21 cellular contexts compared by ENCODE assay signal in genomic region chr13:33725340-33725739, GRCh38.
"Had no signal": no experiment of that assay in that cellular context is flagged by ENCODE, and none has a peak within 500 bp of the region (broad histone marks: within the 10 kb centered on the region; RNA-seq: fewer than 3 reads in every experiment).

No MANE protein-coding gene starts in this region.

- H3K4me2 ChIP-seq: KMS-11, PC-9 had no signal

- H3K27me3 ChIP-seq: Peyer's patch, SJCRH30 had no signal

- DNase-seq: MV-4-11; NCI-H1048; NCI-H1105; NCI-H1436 treated with DMSO at 0.1 percent for 48 hours; NCI-H1694; NCI-H187 treated with DMSO at 0.1 percent for 48 hours; NCI-H2029 treated with DMSO at 0.1 percent for 48 hours; NCI-H2171 treated with DMSO at 0.1 percent for 48 hours; NCI-H524; NCI-H748 treated with DMSO at 0.1 percent for 48 hours; NK-92 treated with Interleukin-12 subunit alpha and Interleukin-12 subunit beta, amount 100 ng/mL, for 24 hours; OCI-M1; PC-9; Peyer's patch; SHP77 treated with DMSO at 0.1 percent for 48 hours; SJCRH30 had no signal

- H3K27ac ChIP-seq: HL-60, KMS-11, PC-9, Peyer's patch, SJCRH30 had no signal

- H3K9ac ChIP-seq: KMS-11 had no signal

- H2AFZ ChIP-seq: PC-9 had no signal

- H3K36me3 ChIP-seq: Peyer's patch, SJCRH30 had no signal

- H3K9me3 ChIP-seq: Peyer's patch, SJCRH30 had no signal

- ATAC-seq: K562, Right ventricle myocardium inferior, SK-N-SH treated with all-trans-retinoic acid at 6 μM for 48 hours had no signal

- H3K4me3 ChIP-seq: K562, PC-9, Peyer's patch, SJCRH30 had no signal
